Comparison of ENCODE assay signal across 1 cellular context in genomic region chr3:132509096-132509495, GRCh38.
TF ChIP-seq lines count a peak whose summit lies in the region.

No MANE protein-coding gene starts in this region.

TF ChIP-seq in IMR-90, 13 proteins besides CTCF, POLR2A, EP300 and RAD21:
- TF ChIP-seq SMC3 (IDR thresholded peaks at IDR 0.05; ENCODE audit: low read depth, low read length) (no peak), USF2 (IDR thresholded peaks at IDR 0.05; ENCODE audit: low read depth, low read length) (no peak), BHLHE40 (IDR thresholded peaks at IDR 0.05; ENCODE audit: low read depth, low read length) (no peak), RCOR1 (IDR thresholded peaks at IDR 0.05; ENCODE audit: insufficient replicate concordance, low read length) (no peak), ELK1 (IDR thresholded peaks at IDR 0.05; ENCODE audit: borderline replicate concordance, low read depth, low read length) (no peak), NFE2L2 (IDR thresholded peaks at IDR 0.05; ENCODE audit: low read depth, low read length) (no peak), CEBPB (IDR thresholded peaks at IDR 0.05; ENCODE audit: low read depth, low read length) (no peak), MXI1 (IDR thresholded peaks at IDR 0.05; ENCODE audit: borderline replicate concordance, low read depth, low read length) (no peak), FOS (IDR thresholded peaks at IDR 0.05; ENCODE audit: low read depth, low read length) (no peak), MAZ (IDR thresholded peaks at IDR 0.05; ENCODE audit: borderline replicate concordance, low read depth, low read length) (no peak), RFX5 (IDR thresholded peaks at IDR 0.05; ENCODE audit: low read depth, low read length) (no peak), CHD1 (IDR thresholded peaks at IDR 0.05; ENCODE audit: low read depth, low read length) (no peak), MAFK (IDR thresholded peaks at IDR 0.05; ENCODE audit: low read depth, low read length) (no peak)
